ENCODE assay signal across 9 cellular contexts in the genomic region with DNA sequence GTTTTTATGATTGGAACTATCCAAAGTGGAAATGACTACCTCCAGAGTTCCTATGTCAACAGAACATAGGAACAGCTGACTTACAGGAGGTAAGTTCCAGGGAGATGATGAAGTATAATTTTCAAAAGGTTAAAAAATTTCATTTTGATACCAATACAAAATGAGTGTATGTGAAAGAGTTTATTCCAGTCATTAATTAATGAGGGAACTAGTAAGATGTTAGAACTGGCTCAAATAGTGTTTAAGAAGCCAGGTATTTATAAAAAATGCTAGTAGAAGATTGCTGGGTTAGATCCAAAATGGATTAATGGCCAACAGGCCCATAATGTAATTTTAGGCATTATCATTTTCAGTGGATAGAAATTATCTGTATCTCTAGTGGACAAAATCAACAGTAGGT.
"Had no signal": no experiment of that assay in that cellular context is flagged by ENCODE, and none has a peak within 500 bp of the region (broad histone marks: within the 10 kb centered on the region; RNA-seq: fewer than 3 reads in every experiment).

No MANE protein-coding gene starts in this region.

- ATAC-seq: activated CD4-positive, alpha-beta T cell treated with anti-CD3 and anti-CD28 coated beads for 36 hours; activated CD4-positive, CD25-positive, alpha-beta regulatory T cell treated with anti-CD3 and anti-CD28 coated beads, Interleukin-2, amount 50 U/mL, for 24 hours; activated CD8-positive, alpha-beta memory T cell treated with anti-CD3 and anti-CD28 coated beads, Interleukin-2, amount 10 ng/mL, durations not matched to agents 7 days and 5 days; activated CD8-positive, alpha-beta T cell treated with anti-CD3 and anti-CD28 coated beads for 36 hours; activated CD8-positive, alpha-beta T cell treated with anti-CD3 and anti-CD28 coated beads, Interleukin-2, amount 10 ng/mL, durations not matched to agents 7 days and 5 days; T-helper 17 cell; WTC11 had no signal

- H3K36me3 ChIP-seq: WERI-Rb-1 had no signal

- H3K27ac ChIP-seq: VCaP, WERI-Rb-1 had no signal
